ENCODE assay signal across 19 cellular contexts in the genomic region with DNA sequence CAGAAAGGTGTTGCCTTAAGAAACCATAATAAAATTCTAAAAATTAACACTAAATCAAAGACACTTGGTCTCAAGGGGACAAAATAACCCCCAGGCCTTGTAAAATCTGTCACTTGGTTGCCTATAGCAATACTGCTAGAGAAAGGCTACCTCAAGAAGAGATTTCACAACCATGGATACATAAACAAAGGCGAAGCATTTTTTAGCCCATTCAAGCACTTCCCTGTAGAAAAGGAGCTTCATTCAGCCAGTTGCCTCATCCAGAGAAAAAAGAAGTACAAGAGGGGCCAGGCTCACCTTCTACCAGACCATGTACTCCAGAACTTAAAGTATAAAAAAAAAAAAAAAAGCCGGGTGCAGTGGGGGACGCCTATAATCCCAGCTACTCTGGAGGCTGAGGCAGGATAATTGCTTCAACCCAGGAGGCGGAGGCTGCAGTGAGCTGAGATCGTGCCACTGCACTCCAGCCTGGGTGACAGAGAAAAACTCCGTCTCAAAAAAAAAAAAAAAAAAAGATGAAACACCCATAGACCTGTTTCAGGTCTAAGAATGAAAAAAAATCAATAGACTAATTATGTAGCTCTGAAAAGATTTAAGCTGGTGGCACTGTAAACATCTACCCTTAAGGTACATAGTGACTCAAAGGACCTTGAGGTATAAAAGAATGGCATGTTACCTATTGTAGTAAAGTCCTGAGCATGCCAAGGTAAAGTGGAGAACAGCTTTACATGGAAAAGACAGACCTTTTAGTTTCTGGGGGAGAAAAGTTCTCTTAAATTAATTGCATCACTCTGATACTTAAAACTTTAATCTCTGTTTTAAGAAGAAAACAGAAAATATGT. TPM values are rescaled to one million over a fixed set of nuclear protein-coding genes. Genes with fewer than 3 reads are reported as not detected.
A peak's percentile ranks its signal among the peaks of the same experiment; 100 is the strongest.
DNase-seq lines count a peak whose midpoint lies in the region; ATAC-seq and TF ChIP-seq lines count a peak whose summit lies in the region.
"Had no signal": no experiment of that assay in that cellular context is flagged by ENCODE, and none has a peak within 500 bp of the region (broad histone marks: within the 10 kb centered on the region; RNA-seq: fewer than 3 reads in every experiment).

No MANE protein-coding gene starts in this region.

- DNase-seq in NB4 (ENCODE audit: low read depth) (peak; percentile 59), WERI-Rb-1 (no peak), neural progenitor cell (ENCODE audit: low spot score) (peak; percentile 26), tibial nerve (ENCODE audit: low spot score in 2 of 2) (no peak)
- DNase-seq: activated naive CD4-positive, alpha-beta T cell treated with Interleukin-2 at 50 U/mL for 16 hours; BE2C; DMS 273 treated with DMSO at 0.1 percent for 48 hours; foreskin fibroblast; left ventricle myocardium superior; naive thymus-derived CD4-positive, alpha-beta T cell; NCI-H748 treated with DMSO at 0.1 percent for 48 hours; RPMI8226; testis had no signal

- peak overlapping the region; percentile 60 for H3K4me2 ChIP-seq in neural progenitor cell
- H3K4me2 ChIP-seq: smooth muscle cell had no signal

- no peaks in the 10 kb centered on the region for H3K9me3 ChIP-seq in HEK293 (ENCODE audit: control insufficient read depth, insufficient read depth, low read depth, low read length)
- no peaks in the 10 kb centered on the region for H3K9me3 ChIP-seq in WERI-Rb-1 (ENCODE audit: severe bottlenecking)
- no peaks in the 10 kb centered on the region for H3K9me3 ChIP-seq in neural progenitor cell (ENCODE audit: low read depth)
- H3K9me3 ChIP-seq in tibial nerve, result no peaks in the 10 kb centered on the region
- H3K9me3 ChIP-seq: BE2C, testis had no signal

- H3K27ac ChIP-seq in HEK293 (ENCODE audit: extremely low read depth, low read depth, low read length) (no peak overlapping the region), WERI-Rb-1 (peak overlapping the region; percentile 47), neural progenitor cell (peak overlapping the region; percentile 14), tibial nerve (no peak overlapping the region)

- H3K36me3 ChIP-seq in HEK293 (ENCODE audit: control insufficient read depth in 2 of 2, insufficient read depth in 1 of 2, low read length in 2 of 2) (no peaks in the 10 kb centered on the region; a peak in 1 of 3 replicates), WERI-Rb-1 (no peaks in the 10 kb centered on the region), neural progenitor cell (no peaks in the 10 kb centered on the region), tibial nerve (no peaks in the 10 kb centered on the region)
- H3K36me3 ChIP-seq: BE2C had no signal

- H3K4me1 Mint-ChIP-seq in neural progenitor cell, result peaks cover 28% of the 10 kb centered on the region

- no peak for TF ChIP-seq POLR2A in NB4 (IDR thresholded peaks at IDR 0.05; ENCODE audit: extremely low read depth, insufficient read length)
- TF ChIP-seq POLR2A in tibial nerve (IDR thresholded peaks at IDR 0.05), result no peak

- POLR2A ChIA-PET in HEK293 (lab: Yijun Ruan, JAX), result interaction anchor here (0.6 kb wide), 1 partner anchor 227 kb away, joined by 3 read pairs; no protein-coding TSS in a partner anchor

- TF ChIP-seq CTCF in HEK293 (tag by site-specific recombination; IDR thresholded peaks at IDR 0.05), result no peak
- no peak for TF ChIP-seq CTCF in NB4 (IDR thresholded peaks at IDR 0.05; ENCODE audit: low read depth, low read length)
- no peak for TF ChIP-seq CTCF in WERI-Rb-1 (IDR thresholded peaks at IDR 0.05; ENCODE audit: low read depth, low read length)
- TF ChIP-seq CTCF in neural progenitor cell (IDR thresholded peaks at IDR 0.05), result no peak
- no peak for TF ChIP-seq CTCF in tibial nerve (IDR thresholded peaks at IDR 0.05)

- CTCF ChIA-PET in HEK293 (lab: Yijun Ruan, JAX), result no interaction called here

- H3K4me1 ChIP-seq in HEK293 (ENCODE audit: control insufficient read depth, insufficient read depth, low read length), result peaks cover 12% of the 10 kb centered on the region
- H3K4me1 ChIP-seq in neural progenitor cell, result peaks cover 33% of the 10 kb centered on the region
- H3K4me1 ChIP-seq in tibial nerve, result peaks cover 0 to 77% (median 14%) of the 10 kb centered on the region in 4 donors
- H3K4me1 ChIP-seq: BE2C had no signal

- no peak overlapping the region for H2AFZ ChIP-seq in neural progenitor cell (replicated peaks)

- TF ChIP-seq EP300 in tibial nerve (IDR thresholded peaks at IDR 0.05), result no peak

- no peaks in the 10 kb centered on the region for H3K9me3 Mint-ChIP-seq in neural progenitor cell
- H3K9me3 Mint-ChIP-seq: naive thymus-derived CD4-positive, alpha-beta T cell had no signal

- no peaks in the 10 kb centered on the region for H3K27me3 Mint-ChIP-seq in neural progenitor cell (ENCODE audit: insufficient read depth, low read depth)
- H3K27me3 Mint-ChIP-seq: progenitor cell of endocrine pancreas had no signal

- no peaks in the 10 kb centered on the region for H3K36me3 Mint-ChIP-seq in neural progenitor cell

- WGBS in tibial nerve, 2 donors, result 84 to 92% methylated on average over 6 of the region's 6 CpGs

- no peak overlapping the region for H3K9ac ChIP-seq in neural progenitor cell

- no peak overlapping the region for H3K4me3 Mint-ChIP-seq in neural progenitor cell
- H3K4me3 Mint-ChIP-seq: naive thymus-derived CD4-positive, alpha-beta T cell had no signal

- peaks cover 44% of the 10 kb centered on the region for H4K20me1 ChIP-seq in neural progenitor cell (ENCODE audit: low read depth)

- H3K27me3 ChIP-seq in WERI-Rb-1 (ENCODE audit: insufficient read depth, low read depth, severe bottlenecking) (no peaks in the 10 kb centered on the region), neural progenitor cell (no peaks in the 10 kb centered on the region), tibial nerve (no peaks in the 10 kb centered on the region)
- H3K27me3 ChIP-seq: BE2C, testis had no signal

- peaks cover 84% of the 10 kb centered on the region for H3K79me2 ChIP-seq in neural progenitor cell (ENCODE audit: low read depth)

- ATAC-seq in HG03442 (IDR thresholded peaks at IDR 0.05; ENCODE audit: unreplicated experiment), result no peak
- ATAC-seq in HG03025 (IDR thresholded peaks at IDR 0.05; ENCODE audit: low FRiP score, unreplicated experiment), result no peak
- no peak for ATAC-seq in HG03571 (IDR thresholded peaks at IDR 0.05; ENCODE audit: unreplicated experiment)
- ATAC-seq: left ventricle myocardium superior; naive thymus-derived CD4-positive, alpha-beta T cell had no signal

- peaks cover 6% of the 10 kb centered on the region for H3F3A ChIP-seq in neural progenitor cell (ENCODE audit: low read depth)

- no peak overlapping the region for H3K4me3 ChIP-seq in HEK293 (ENCODE audit: low read depth, low read length)
- H3K4me3 ChIP-seq in NB4 (ENCODE audit: low read depth, low read length), result no peak overlapping the region
- no peak overlapping the region for H3K4me3 ChIP-seq in WERI-Rb-1 (ENCODE audit: low read depth, low read length)
- no peak overlapping the region for H3K4me3 ChIP-seq in neural progenitor cell
- H3K4me3 ChIP-seq in tibial nerve, result no peak overlapping the region
- H3K4me3 ChIP-seq: smooth muscle cell, testis had no signal

- H3K27ac Mint-ChIP-seq in neural progenitor cell, result no peak overlapping the region
- H3K27ac Mint-ChIP-seq: naive thymus-derived CD4-positive, alpha-beta T cell; progenitor cell of endocrine pancreas had no signal

TF ChIP-seq in HEK293, 187 proteins besides CTCF, POLR2A, EP300 and RAD21 (continues in another document):
- TF ChIP-seq ZNF600 (tag by site-specific recombination; IDR thresholded peaks at IDR 0.05), result peak; percentile 36; the same call in 1 of the 2 replicates
- no peak for TF ChIP-seq ZNF830 (tag by site-specific recombination; IDR thresholded peaks at IDR 0.05; ENCODE audit: low read depth)
- TF ChIP-seq ZBTB17 (tag by site-specific recombination; IDR thresholded peaks at IDR 0.05), result peak; percentile 23; the same call in 1 of the 2 replicates
- TF ChIP-seq, protein P1, sequence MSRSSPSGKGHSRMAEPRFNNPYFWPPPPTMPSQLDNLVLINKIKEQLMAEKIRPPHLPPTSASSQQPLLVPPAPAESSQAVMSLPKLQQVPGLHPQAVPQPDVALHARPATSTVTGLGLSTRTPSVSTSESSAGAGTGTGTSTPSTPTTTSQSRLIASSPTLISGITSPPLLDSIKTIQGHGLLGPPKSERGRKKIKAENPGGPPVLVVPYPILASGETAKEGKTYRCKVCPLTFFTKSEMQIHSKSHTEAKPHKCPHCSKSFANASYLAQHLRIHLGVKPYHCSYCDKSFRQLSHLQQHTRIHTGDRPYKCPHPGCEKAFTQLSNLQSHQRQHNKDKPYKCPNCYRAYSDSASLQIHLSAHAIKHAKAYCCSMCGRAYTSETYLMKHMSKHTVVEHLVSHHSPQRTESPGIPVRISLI (tag by site-specific recombination; IDR thresholded peaks at IDR 0.05), result peak; percentile 77
- no peak for TF ChIP-seq ZNF350 (tag by site-specific recombination; IDR thresholded peaks at IDR 0.05)
- TF ChIP-seq HOXC10 (CRISPR knock-in tag; IDR thresholded peaks at IDR 0.05), result no peak
- no peak for TF ChIP-seq ZNF239 (tag by site-specific recombination; IDR thresholded peaks at IDR 0.05)
- no peak for TF ChIP-seq PRDM4 (tag by site-specific recombination; IDR thresholded peaks at IDR 0.05)
- peak; percentile 37; the same call in 1 of the 2 replicates for TF ChIP-seq FEZF1 (tag by site-specific recombination; IDR thresholded peaks at IDR 0.05)
- TF ChIP-seq OSR2 (tag by site-specific recombination; IDR thresholded peaks at IDR 0.05), result peak; percentile 78
- 0 out of 2 replicates have a peak, but pooled peaks have one; percentile 27 for TF ChIP-seq ZNF335 (tag by site-specific recombination; conservative IDR thresholded peaks at IDR 0.05)

RNA-seq across cellular contexts. Expression of gene RUFY3, which starts 18.0 kb away (rescaled TPM):
- total RNA-seq in neural progenitor cell (ENCODE audit: low replicate concordance), result 63.2 and 80.9 TPM in 2 replicates
- 100 to 1,000 TPM in 1 of 4 donors, 10 to 100 TPM in 3; 84.5 to 124 (median 88.8) TPM for total RNA-seq in tibial nerve

RNA-seq across cellular contexts. Expression of gene UTP3, which starts 51.4 kb away (rescaled TPM):
- 19.1 and 19.8 TPM in 2 replicates for total RNA-seq in neural progenitor cell (ENCODE audit: low replicate concordance)
- 10 to 100 TPM; 14.3 to 19.4 (median 17.0) TPM for total RNA-seq in tibial nerve

Comparison
In these comparisons a context has a peak if more than half of its experiments do, and no peak if none do; other contexts are left out.
1. H3K27ac ChIP-seq: peak in WERI-Rb-1 (single experiment) and neural progenitor cell (single experiment); none in HEK293 (single experiment) and tibial nerve (0 of 4).
2. DNase-seq: peak in NB4 (single experiment) and neural progenitor cell (single experiment); none in WERI-Rb-1 (single experiment) and tibial nerve (0 of 2).